In genomic region chr7:39105720-39106119, GRCh38 we compare ENCODE assay signal across 25 cellular contexts.
"Had no signal": no experiment of that assay in that cellular context is flagged by ENCODE, and none has a peak within 500 bp of the region (broad histone marks: within the 10 kb centered on the region; RNA-seq: fewer than 3 reads in every experiment).

No MANE protein-coding gene starts in this region.

- H3K36me3 ChIP-seq: colonic mucosa, esophagus muscularis mucosa, esophagus squamous epithelium, gastrocnemius medialis, gastroesophageal sphincter, heart left ventricle, heart right ventricle had no signal

- H3K4me3 ChIP-seq: colonic mucosa, coronary artery, dorsolateral prefrontal cortex, esophagus muscularis mucosa, esophagus squamous epithelium, gastrocnemius medialis, gastroesophageal sphincter, heart left ventricle, heart right ventricle had no signal

- H3K27ac ChIP-seq: colonic mucosa, coronary artery, dorsolateral prefrontal cortex, epithelial cell of prostate, esophagus muscularis mucosa, esophagus squamous epithelium, foreskin keratinocyte, gastrocnemius medialis, gastroesophageal sphincter, heart left ventricle, heart right ventricle had no signal

- H3K27me3 Mint-ChIP-seq: dendritic cell treated with granulocyte-macrophage colony-stimulating factor and Interleukin-4, amounts not matched to agents 40 ng/mL and 50 ng/mL, for 4 days had no signal

- H3K4me1 Mint-ChIP-seq: endodermal cell had no signal

- H3K27ac Mint-ChIP-seq: dendritic cell treated with granulocyte-macrophage colony-stimulating factor and Interleukin-4, amounts not matched to agents 40 ng/mL and 50 ng/mL, for 4 days; effector memory CD8-positive, alpha-beta T cell; endodermal cell had no signal

- H3K9me3 ChIP-seq: colonic mucosa, esophagus muscularis mucosa, esophagus squamous epithelium, gastrocnemius medialis, gastroesophageal sphincter, heart left ventricle, heart right ventricle had no signal

- H3K4me1 ChIP-seq: colonic mucosa, esophagus muscularis mucosa, esophagus squamous epithelium, foreskin keratinocyte, gastrocnemius medialis, gastroesophageal sphincter, heart left ventricle, heart right ventricle had no signal

- H3K9me3 Mint-ChIP-seq: endodermal cell had no signal

- ATAC-seq: effector memory CD8-positive, alpha-beta T cell; esophagus mucosa; foreskin keratinocyte; gastrocnemius medialis; gastroesophageal sphincter; heart left ventricle; heart right ventricle had no signal

- DNase-seq: colonic mucosa; cortex of kidney; dermis blood vessel endothelial cell; dorsolateral prefrontal cortex; effector CD4-positive, alpha-beta T cell; effector CD8-positive, alpha-beta T cell; effector memory CD4-positive, alpha-beta T cell; effector memory CD8-positive, alpha-beta T cell; endodermal cell; erythroblast; esophagus squamous epithelium; foreskin fibroblast; foreskin keratinocyte; foreskin melanocyte; gastrocnemius medialis; glutamatergic neuron; head of caudate nucleus; heart left ventricle; heart right ventricle had no signal

- H3K4me3 Mint-ChIP-seq: dendritic cell treated with granulocyte-macrophage colony-stimulating factor and Interleukin-4, amounts not matched to agents 40 ng/mL and 50 ng/mL, for 4 days; effector memory CD8-positive, alpha-beta T cell; endodermal cell had no signal
